In the genomic region with DNA sequence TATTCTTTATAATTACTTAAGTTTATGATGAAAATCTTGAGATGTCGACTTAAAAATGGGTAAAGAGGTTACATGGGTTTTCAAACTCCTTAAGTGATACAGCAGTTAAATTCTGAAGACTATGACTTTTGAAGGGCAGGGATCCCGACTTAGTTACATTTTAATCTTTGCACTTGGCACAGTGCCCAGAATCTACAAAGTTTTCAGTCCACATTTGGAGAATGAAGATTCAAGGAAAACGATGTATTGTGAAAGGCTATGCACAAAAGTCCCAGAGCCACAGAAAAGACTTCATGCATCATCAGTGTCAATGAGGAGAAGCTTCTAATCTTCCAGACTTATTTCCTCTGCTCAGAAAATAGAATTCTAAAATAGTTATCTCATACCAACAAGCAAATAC, we compare ENCODE assay signal across 19 cellular contexts. TPM values are rescaled to one million over a fixed set of nuclear protein-coding genes. Genes with fewer than 3 reads are reported as not detected.
"Had no signal": no experiment of that assay in that cellular context is flagged by ENCODE, and none has a peak within 500 bp of the region (broad histone marks: within the 10 kb centered on the region; RNA-seq: fewer than 3 reads in every experiment).

No MANE protein-coding gene starts in this region.

- H3K9me3 Mint-ChIP-seq: activated naive CD4-positive, alpha-beta T cell treated with anti-CD3 and anti-CD28 coated beads, Interleukin-2, amount 50 U/mL, for 24 hours; activated T-cell treated with anti-CD3 and anti-CD28 coated beads, Interleukin-2, amount 50 U/mL, for 24 hours; nephron progenitor cell; T-helper 2 cell treated with Interferon-gamma antibody and Interleukin-4, amounts not matched to agents 5 μg/mL and 100 μg/mL, for 36 hours; type B pancreatic cell had no signal

- H3K27ac ChIP-seq: breast epithelium, gastroesophageal sphincter, prostate gland, sigmoid colon had no signal

- H3K27ac Mint-ChIP-seq: activated CD8-positive, alpha-beta memory T cell treated with anti-CD3 and anti-CD28 coated beads, Interleukin-2, amount 10 ng/mL, durations not matched to agents 7 days and 5 days; activated naive CD4-positive, alpha-beta T cell treated with anti-CD3 and anti-CD28 coated beads, Interleukin-2, amount 50 U/mL, for 24 hours; activated T-cell treated with anti-CD3 and anti-CD28 coated beads, Interleukin-2, amount 50 U/mL, for 24 hours; nephron progenitor cell; T-helper 2 cell treated with Interferon-gamma antibody and Interleukin-4, amounts not matched to agents 5 μg/mL and 100 μg/mL, for 36 hours; type B pancreatic cell had no signal

- DNase-seq: activated CD4-positive, alpha-beta T cell treated with anti-CD3 and anti-CD28 coated beads, Interleukin-2, amount 50 U/mL, for 48 hours; activated CD4-positive, CD25-positive, alpha-beta regulatory T cell treated with anti-CD3 and anti-CD28 coated beads, Interleukin-2, amount 50 U/mL, for 72 hours; activated CD8-positive, alpha-beta memory T cell treated with anti-CD3 and anti-CD28 coated beads, Interleukin-2, amount 10 ng/mL, durations not matched to agents 7 days and 5 days; activated effector memory CD4-positive, alpha-beta T cell treated with Interleukin-2 at 50 U/mL for 16 hours; activated T-cell treated with anti-CD3 and anti-CD28 coated beads, Interleukin-2, amount 50 U/mL, for 24 hours; amygdala; hippocampal formation; left cardiac atrium; nephron progenitor cell; sigmoid colon; stimulated activated CD4-positive, alpha-beta T cell treated with anti-CD3 and anti-CD28 coated beads, Interleukin-12 subunit alpha, Interleukin-12 subunit beta, amount 100 ng/mL, for 4 hours; stimulated activated naive CD4-positive, alpha-beta T cell treated with Interleukin-2 at 50 U/mL for 16 hours had no signal

- H3K36me3 Mint-ChIP-seq: activated CD8-positive, alpha-beta memory T cell treated with anti-CD3 and anti-CD28 coated beads, Interleukin-2, amount 10 ng/mL, durations not matched to agents 7 days and 5 days; activated naive CD4-positive, alpha-beta T cell treated with anti-CD3 and anti-CD28 coated beads, Interleukin-2, amount 50 U/mL, for 24 hours; type B pancreatic cell had no signal

- H3K4me3 ChIP-seq: breast epithelium, gastroesophageal sphincter, lung, prostate gland, sigmoid colon had no signal

- H3K4me1 Mint-ChIP-seq: activated CD8-positive, alpha-beta memory T cell treated with anti-CD3 and anti-CD28 coated beads, Interleukin-2, amount 10 ng/mL, durations not matched to agents 7 days and 5 days; activated naive CD4-positive, alpha-beta T cell treated with anti-CD3 and anti-CD28 coated beads, Interleukin-2, amount 50 U/mL, for 24 hours had no signal

- H3K4me3 Mint-ChIP-seq: activated CD8-positive, alpha-beta memory T cell treated with anti-CD3 and anti-CD28 coated beads, Interleukin-2, amount 10 ng/mL, durations not matched to agents 7 days and 5 days; activated naive CD4-positive, alpha-beta T cell treated with anti-CD3 and anti-CD28 coated beads, Interleukin-2, amount 50 U/mL, for 24 hours; activated T-cell treated with anti-CD3 and anti-CD28 coated beads, Interleukin-2, amount 50 U/mL, for 24 hours; nephron progenitor cell; T-helper 2 cell treated with Interferon-gamma antibody and Interleukin-4, amounts not matched to agents 5 μg/mL and 100 μg/mL, for 36 hours; type B pancreatic cell had no signal

- ATAC-seq: activated CD8-positive, alpha-beta memory T cell treated with anti-CD3 and anti-CD28 coated beads, Interleukin-2, amount 10 ng/mL, durations not matched to agents 7 days and 5 days; gastroesophageal sphincter; left cardiac atrium had no signal

- H3K27me3 ChIP-seq: gastroesophageal sphincter, sigmoid colon had no signal

- H3K4me1 ChIP-seq: breast epithelium, gastroesophageal sphincter, prostate gland, sigmoid colon had no signal

- H3K27me3 Mint-ChIP-seq: type B pancreatic cell had no signal

- H3K36me3 ChIP-seq: breast epithelium, gastroesophageal sphincter, prostate gland, sigmoid colon had no signal

- H3K9me3 ChIP-seq: breast epithelium, gastroesophageal sphincter, prostate gland, sigmoid colon had no signal

RNA-seq across cellular contexts. Expression of gene GRPR, which starts 36.3 kb away (rescaled TPM):
- total RNA-seq: activated CD8-positive, alpha-beta memory T cell treated with anti-CD3 and anti-CD28 coated beads, Interleukin-2, amount 10 ng/mL, durations not matched to agents 7 days and 5 days had no signal
